1 cellular context compared by ENCODE assay signal in the genomic region with DNA sequence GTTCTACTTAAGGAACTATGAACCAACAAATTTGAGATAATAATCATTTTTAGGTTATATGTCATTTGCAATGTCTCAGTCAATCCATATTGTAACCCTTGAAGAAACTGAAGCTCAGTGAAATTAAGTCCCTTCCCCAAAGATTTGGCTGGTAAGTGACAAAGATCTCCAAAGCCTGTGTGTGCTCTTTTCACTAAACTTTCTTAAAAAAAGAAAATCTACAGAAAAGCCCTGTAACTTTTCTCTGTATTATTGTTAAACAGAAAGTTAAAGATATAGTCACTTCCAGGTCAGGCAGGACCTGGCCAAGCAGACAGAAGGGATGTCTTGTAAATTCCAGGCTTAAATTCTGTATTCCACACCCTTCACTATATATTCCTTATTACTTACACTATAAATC.
TF ChIP-seq lines count a peak whose summit lies in the region.

No MANE protein-coding gene starts in this region.

TF ChIP-seq in A549, 52 proteins besides CTCF, POLR2A, EP300 and RAD21:
- no peak for TF ChIP-seq BHLHE40 (IDR thresholded peaks at IDR 0.05; ENCODE audit: low read depth, low read length)
- TF ChIP-seq, protein P1, sequence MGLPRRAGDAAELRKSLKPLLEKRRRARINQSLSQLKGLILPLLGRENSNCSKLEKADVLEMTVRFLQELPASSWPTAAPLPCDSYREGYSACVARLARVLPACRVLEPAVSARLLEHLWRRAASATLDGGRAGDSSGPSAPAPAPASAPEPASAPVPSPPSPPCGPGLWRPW (IDR thresholded peaks at IDR 0.05), result no peak
- TF ChIP-seq RARB (CRISPR knock-in tag; IDR thresholded peaks at IDR 0.05), result no peak
- no peak for TF ChIP-seq KDM1A (IDR thresholded peaks at IDR 0.05; ENCODE audit: low read depth)
- no peak for TF ChIP-seq SMC3 (IDR thresholded peaks at IDR 0.05)
- no peak for TF ChIP-seq FOSB (CRISPR knock-in tag; IDR thresholded peaks at IDR 0.05)
- TF ChIP-seq NPAS2 (CRISPR knock-in tag; IDR thresholded peaks at IDR 0.05; ENCODE audit: borderline replicate concordance), result no peak
- TF ChIP-seq, protein P2, sequence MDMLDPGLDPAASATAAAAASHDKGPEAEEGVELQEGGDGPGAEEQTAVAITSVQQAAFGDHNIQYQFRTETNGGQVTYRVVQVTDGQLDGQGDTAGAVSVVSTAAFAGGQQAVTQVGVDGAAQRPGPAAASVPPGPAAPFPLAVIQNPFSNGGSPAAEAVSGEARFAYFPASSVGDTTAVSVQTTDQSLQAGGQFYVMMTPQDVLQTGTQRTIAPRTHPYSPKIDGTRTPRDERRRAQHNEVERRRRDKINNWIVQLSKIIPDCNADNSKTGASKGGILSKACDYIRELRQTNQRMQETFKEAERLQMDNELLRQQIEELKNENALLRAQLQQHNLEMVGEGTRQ (IDR thresholded peaks at IDR 0.05), result no peak
- no peak for TF ChIP-seq MAZ (IDR thresholded peaks at IDR 0.05; ENCODE audit: borderline replicate concordance, low read depth, low read length)
- TF ChIP-seq ZFP36 (IDR thresholded peaks at IDR 0.05; ENCODE audit: borderline replicate concordance, partially characterized antibody), result no peak
